In genomic region chr18:68418881-68419280, GRCh38 we compare ENCODE assay signal across 20 cellular contexts.
A peak's percentile ranks its signal among the peaks of the same experiment; 100 is the strongest.
DNase-seq lines count a peak whose midpoint lies in the region; ATAC-seq and TF ChIP-seq lines count a peak whose summit lies in the region.
"Had no signal": no experiment of that assay in that cellular context is flagged by ENCODE, and none has a peak within 500 bp of the region (broad histone marks: within the 10 kb centered on the region; RNA-seq: fewer than 3 reads in every experiment).

No MANE protein-coding gene starts in this region.

- POLR2A ChIA-PET in AG04450 (lab: Yijun Ruan, JAX) = interaction anchor here (0.6 kb wide), 1 partner anchor 903 kb away, joined by 4 read pairs; no protein-coding TSS in a partner anchor

- H3K27me3 ChIP-seq in AG04450 (ENCODE audit: control insufficient read depth, insufficient read depth, low read length) = no peaks in the 10 kb centered on the region
- no peaks in the 10 kb centered on the region for H3K27me3 ChIP-seq in vagina
- H3K27me3 ChIP-seq: body of pancreas, dorsolateral prefrontal cortex, gastroesophageal sphincter had no signal

- H3K4me1 ChIP-seq in vagina = no peaks in the 10 kb centered on the region
- H3K4me1 ChIP-seq: body of pancreas, gastroesophageal sphincter had no signal

- peak; percentile 69 for DNase-seq in AG04450 (ENCODE audit: low read depth, low spot score)
- peak; percentile 49 for DNase-seq in RPMI7951 (ENCODE audit: low read depth)
- peak; percentile 63 for DNase-seq in choroid plexus epithelial cell (ENCODE audit: low read depth)
- DNase-seq in kidney tubule cell (ENCODE audit: low spot score) = peak; percentile 45
- no peak for DNase-seq in NCI-H1930 (lab: John Stamatoyannopoulos, UW)
- no peak for DNase-seq in vagina (ENCODE audit: extremely low spot score in 2 of 2)
- DNase-seq: activated CD4-positive, alpha-beta T cell treated with anti-CD3 and anti-CD28 coated beads, Interleukin-2, amount 10 ng/mL, durations not matched to agents 7 days and 5 days; body of pancreas; COR-L47; DMS79 treated with DMSO at 0.1 percent for 48 hours; dorsolateral prefrontal cortex; NCI-H1417; NCI-H2107; NCI-H524; stimulated activated CD4-positive, alpha-beta T cell treated with anti-CD3 and anti-CD28 coated beads, Interleukin-12 subunit alpha, Interleukin-12 subunit beta, amount 100 ng/mL, for 4 hours; WERI-Rb-1 had no signal

- TF ChIP-seq CTCF in AG04450 (IDR thresholded peaks at IDR 0.05; ENCODE audit: low read depth, low read length) (no peak), choroid plexus epithelial cell (conservative IDR thresholded peaks at IDR 0.05; ENCODE audit: low read depth, low read length) (no peak), vagina (IDR thresholded peaks at IDR 0.05) (no peak)

- intact Hi-C loops in vagina (cut with DNase I) = no loop called here

- H3K27ac ChIP-seq in AG04450 (ENCODE audit: low read depth, low read length) (peak overlapping the region; percentile 25), vagina (no peak overlapping the region)
- H3K27ac ChIP-seq: body of pancreas, dorsolateral prefrontal cortex, gastroesophageal sphincter, SK-N-MC, WERI-Rb-1 had no signal

- no peak for TF ChIP-seq POLR2A in vagina (IDR thresholded peaks at IDR 0.05)

- H3K4me3 ChIP-seq in AG04450 (ENCODE audit: low read depth, low read length) (no peak overlapping the region), choroid plexus epithelial cell (ENCODE audit: low read depth, low read length) (no peak overlapping the region), vagina (no peak overlapping the region)
- H3K4me3 ChIP-seq: body of pancreas, dorsolateral prefrontal cortex, gastroesophageal sphincter, SK-N-MC had no signal

- no peak for ATAC-seq in HG03108 (IDR thresholded peaks at IDR 0.05; ENCODE audit: unreplicated experiment)
- no peak for ATAC-seq in HG02678 (IDR thresholded peaks at IDR 0.05; ENCODE audit: unreplicated experiment)
- ATAC-seq: body of pancreas, gastroesophageal sphincter had no signal

- H3K9me3 ChIP-seq in AG04450 (ENCODE audit: control insufficient read depth, insufficient read depth, low read length) (no peaks in the 10 kb centered on the region), vagina (no peaks in the 10 kb centered on the region)
- H3K9me3 ChIP-seq: body of pancreas had no signal

- CTCF ChIA-PET in AG04450 (lab: Charles Lee) = no interaction called here

- H3K36me3 ChIP-seq in vagina = no peaks in the 10 kb centered on the region
- H3K36me3 ChIP-seq: gastroesophageal sphincter, WERI-Rb-1 had no signal

Comparison
In these comparisons a context has a peak if more than half of its experiments do, and no peak if none do; other contexts are left out.
1. DNase-seq: peak in AG04450 (single experiment), RPMI7951 (single experiment), choroid plexus epithelial cell (single experiment) and kidney tubule cell (single experiment); none in NCI-H1930 (0 of 2) and vagina (0 of 2).